1 cellular context compared by ENCODE assay signal in genomic region chr9:101325053-101325452, GRCh38.
TF ChIP-seq lines count a peak whose summit lies in the region.

No MANE protein-coding gene starts in this region.

TF ChIP-seq in A549, 52 proteins besides CTCF, POLR2A, EP300 and RAD21 (continued from another document):
- TF ChIP-seq E2F6 (IDR thresholded peaks at IDR 0.05; ENCODE audit: borderline replicate concordance, low read depth), result no peak
- no peak for TF ChIP-seq GATA3 (IDR thresholded peaks at IDR 0.05; ENCODE audit: borderline replicate concordance)
- TF ChIP-seq HEYL (CRISPR knock-in tag; IDR thresholded peaks at IDR 0.05), result no peak
- TF ChIP-seq CHD2 (IDR thresholded peaks at IDR 0.05; ENCODE audit: low read length, partially characterized antibody), result no peak
